Comparison of ENCODE assay signal across 1 cellular context in the genomic region with DNA sequence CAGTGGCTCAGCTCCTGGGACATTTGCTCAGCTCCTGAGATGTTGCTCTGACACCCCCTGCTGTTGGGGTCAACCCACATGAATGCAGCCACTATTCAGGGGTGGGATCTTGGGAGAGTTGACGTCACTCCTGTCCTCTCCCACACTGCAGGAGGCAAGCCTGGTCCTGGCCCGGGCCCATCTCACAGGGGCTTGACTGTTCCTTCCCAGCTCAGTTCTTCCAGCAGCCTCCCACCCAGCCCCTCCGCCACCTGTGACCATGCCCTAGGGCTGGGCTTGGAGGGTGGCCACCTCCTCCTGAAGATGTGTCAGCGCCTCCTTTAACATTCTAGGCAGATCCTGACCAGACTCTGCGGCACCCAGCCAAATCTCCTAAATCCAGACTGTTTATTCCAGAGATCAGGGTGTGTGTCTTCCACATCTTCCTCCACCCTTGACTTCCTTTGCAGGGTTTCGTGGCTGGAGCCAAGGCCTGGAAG.
TF ChIP-seq lines count a peak whose summit lies in the region.

No MANE protein-coding gene starts in this region.

TF ChIP-seq in HEK293, 187 proteins besides CTCF, POLR2A, EP300 and RAD21 (continued from another document and continues in another):
- TF ChIP-seq KLF10 (tag by site-specific recombination; IDR thresholded peaks at IDR 0.05) (no peak), HOXA7 (CRISPR knock-in tag; IDR thresholded peaks at IDR 0.05; ENCODE audit: borderline replicate concordance) (no peak), ZNF112 (tag by site-specific recombination; IDR thresholded peaks at IDR 0.05) (no peak), ZSCAN16 (tag by site-specific recombination; IDR thresholded peaks at IDR 0.05) (no peak), PRDM1 (tag by site-specific recombination; IDR thresholded peaks at IDR 0.05) (no peak), ZNF623 (tag by site-specific recombination; IDR thresholded peaks at IDR 0.05) (no peak), GFI1B (tag by site-specific recombination; IDR thresholded peaks at IDR 0.05) (no peak), ZNF596 (tag by site-specific recombination; IDR thresholded peaks at IDR 0.05) (no peak), SALL2 (tag by site-specific recombination; IDR thresholded peaks at IDR 0.05; ENCODE audit: borderline replicate concordance) (no peak), ZNF624 (tag by site-specific recombination; IDR thresholded peaks at IDR 0.05) (no peak), ZNF23 (tag by site-specific recombination; IDR thresholded peaks at IDR 0.05; ENCODE audit: borderline replicate concordance) (no peak), ZNF555 (tag by site-specific recombination; conservative IDR thresholded peaks at IDR 0.05) (no peak), ZNF341 (tag by site-specific recombination; IDR thresholded peaks at IDR 0.05; ENCODE audit: low read depth) (peak; percentile 27; the same call in 1 of the 2 replicates), RBAK (tag by site-specific recombination; IDR thresholded peaks at IDR 0.05) (no peak), ZNF510 (tag by site-specific recombination; IDR thresholded peaks at IDR 0.05; ENCODE audit: insufficient replicate concordance) (no peak), KLF7 (tag by site-specific recombination; IDR thresholded peaks at IDR 0.05; ENCODE audit: borderline replicate concordance) (no peak), GLI2 (tag by site-specific recombination; IDR thresholded peaks at IDR 0.05; ENCODE audit: borderline replicate concordance, low read depth) (no peak), ZBTB20 (tag by site-specific recombination; IDR thresholded peaks at IDR 0.05) (no peak), REPIN1 (tag by site-specific recombination; IDR thresholded peaks at IDR 0.05; ENCODE audit: low read depth) (no peak), HOXC10 (CRISPR knock-in tag; IDR thresholded peaks at IDR 0.05) (no peak), ZNF768 (tag by site-specific recombination; IDR thresholded peaks at IDR 0.05) (no peak)
- TF ChIP-seq, protein P1, sequence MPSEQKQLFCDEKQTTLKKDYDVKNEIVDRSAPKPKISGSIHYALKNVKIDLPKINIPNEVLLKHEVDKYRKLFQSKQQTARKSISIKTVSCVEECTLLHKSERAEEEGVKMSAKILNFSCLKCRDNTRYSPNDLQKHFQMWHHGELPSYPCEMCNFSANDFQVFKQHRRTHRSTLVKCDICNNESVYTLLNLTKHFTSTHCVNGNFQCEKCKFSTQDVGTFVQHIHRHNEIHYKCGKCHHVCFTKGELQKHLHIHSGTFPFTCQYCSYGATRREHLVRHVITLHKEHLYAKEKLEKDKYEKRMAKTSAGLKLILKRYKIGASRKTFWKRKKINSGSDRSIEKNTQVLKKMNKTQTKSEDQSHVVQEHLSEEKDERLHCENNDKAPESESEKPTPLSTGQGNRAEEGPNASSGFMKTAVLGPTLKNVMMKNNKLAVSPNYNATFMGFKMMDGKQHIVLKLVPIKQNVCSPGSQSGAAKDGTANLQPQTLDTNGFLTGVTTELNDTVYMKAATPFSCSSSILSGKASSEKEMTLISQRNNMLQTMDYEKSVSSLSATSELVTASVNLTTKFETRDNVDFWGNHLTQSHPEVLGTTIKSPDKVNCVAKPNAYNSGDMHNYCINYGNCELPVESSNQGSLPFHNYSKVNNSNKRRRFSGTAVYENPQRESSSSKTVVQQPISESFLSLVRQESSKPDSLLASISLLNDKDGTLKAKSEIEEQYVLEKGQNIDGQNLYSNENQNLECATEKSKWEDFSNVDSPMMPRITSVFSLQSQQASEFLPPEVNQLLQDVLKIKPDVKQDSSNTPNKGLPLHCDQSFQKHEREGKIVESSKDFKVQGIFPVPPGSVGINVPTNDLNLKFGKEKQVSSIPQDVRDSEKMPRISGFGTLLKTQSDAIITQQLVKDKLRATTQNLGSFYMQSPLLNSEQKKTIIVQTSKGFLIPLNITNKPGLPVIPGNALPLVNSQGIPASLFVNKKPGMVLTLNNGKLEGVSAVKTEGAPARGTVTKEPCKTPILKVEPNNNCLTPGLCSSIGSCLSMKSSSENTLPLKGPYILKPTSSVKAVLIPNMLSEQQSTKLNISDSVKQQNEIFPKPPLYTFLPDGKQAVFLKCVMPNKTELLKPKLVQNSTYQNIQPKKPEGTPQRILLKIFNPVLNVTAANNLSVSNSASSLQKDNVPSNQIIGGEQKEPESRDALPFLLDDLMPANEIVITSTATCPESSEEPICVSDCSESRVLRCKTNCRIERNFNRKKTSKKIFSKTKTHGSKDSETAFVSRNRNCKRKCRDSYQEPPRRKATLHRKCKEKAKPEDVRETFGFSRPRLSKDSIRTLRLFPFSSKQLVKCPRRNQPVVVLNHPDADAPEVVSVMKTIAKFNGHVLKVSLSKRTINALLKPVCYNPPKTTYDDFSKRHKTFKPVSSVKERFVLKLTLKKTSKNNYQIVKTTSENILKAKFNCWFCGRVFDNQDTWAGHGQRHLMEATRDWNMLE (tag by site-specific recombination; conservative IDR thresholded peaks at IDR 0.05; ENCODE audit: low read depth) = no peak
- TF ChIP-seq, protein P2, sequence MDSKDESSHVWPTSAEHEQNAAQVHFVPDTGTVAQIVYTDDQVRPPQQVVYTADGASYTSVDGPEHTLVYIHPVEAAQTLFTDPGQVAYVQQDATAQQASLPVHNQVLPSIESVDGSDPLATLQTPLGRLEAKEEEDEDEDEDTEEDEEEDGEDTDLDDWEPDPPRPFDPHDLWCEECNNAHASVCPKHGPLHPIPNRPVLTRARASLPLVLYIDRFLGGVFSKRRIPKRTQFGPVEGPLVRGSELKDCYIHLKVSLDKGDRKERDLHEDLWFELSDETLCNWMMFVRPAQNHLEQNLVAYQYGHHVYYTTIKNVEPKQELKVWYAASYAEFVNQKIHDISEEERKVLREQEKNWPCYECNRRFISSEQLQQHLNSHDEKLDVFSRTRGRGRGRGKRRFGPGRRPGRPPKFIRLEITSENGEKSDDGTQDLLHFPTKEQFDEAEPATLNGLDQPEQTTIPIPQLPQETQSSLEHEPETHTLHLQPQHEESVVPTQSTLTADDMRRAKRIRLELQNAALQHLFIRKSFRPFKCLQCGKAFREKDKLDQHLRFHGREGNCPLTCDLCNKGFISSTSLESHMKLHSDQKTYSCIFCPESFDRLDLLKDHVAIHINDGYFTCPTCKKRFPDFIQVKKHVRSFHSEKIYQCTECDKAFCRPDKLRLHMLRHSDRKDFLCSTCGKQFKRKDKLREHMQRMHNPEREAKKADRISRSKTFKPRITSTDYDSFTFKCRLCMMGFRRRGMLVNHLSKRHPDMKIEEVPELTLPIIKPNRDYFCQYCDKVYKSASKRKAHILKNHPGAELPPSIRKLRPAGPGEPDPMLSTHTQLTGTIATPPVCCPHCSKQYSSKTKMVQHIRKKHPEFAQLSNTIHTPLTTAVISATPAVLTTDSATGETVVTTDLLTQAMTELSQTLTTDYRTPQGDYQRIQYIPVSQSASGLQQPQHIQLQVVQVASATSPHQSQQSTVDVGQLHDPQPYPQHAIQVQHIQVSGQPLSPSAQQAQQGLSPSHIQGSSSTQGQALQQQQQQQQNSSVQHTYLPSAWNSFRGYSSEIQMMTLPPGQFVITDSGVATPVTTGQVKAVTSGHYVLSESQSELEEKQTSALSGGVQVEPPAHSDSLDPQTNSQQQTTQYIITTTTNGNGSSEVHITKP (tag by site-specific recombination; IDR thresholded peaks at IDR 0.05) = peak; percentile 50
- TF ChIP-seq, protein P3, sequence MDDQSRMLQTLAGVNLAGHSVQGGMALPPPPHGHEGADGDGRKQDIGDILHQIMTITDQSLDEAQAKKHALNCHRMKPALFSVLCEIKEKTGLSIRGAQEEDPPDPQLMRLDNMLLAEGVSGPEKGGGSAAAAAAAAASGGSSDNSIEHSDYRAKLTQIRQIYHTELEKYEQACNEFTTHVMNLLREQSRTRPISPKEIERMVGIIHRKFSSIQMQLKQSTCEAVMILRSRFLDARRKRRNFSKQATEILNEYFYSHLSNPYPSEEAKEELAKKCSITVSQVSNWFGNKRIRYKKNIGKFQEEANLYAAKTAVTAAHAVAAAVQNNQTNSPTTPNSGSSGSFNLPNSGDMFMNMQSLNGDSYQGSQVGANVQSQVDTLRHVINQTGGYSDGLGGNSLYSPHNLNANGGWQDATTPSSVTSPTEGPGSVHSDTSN (CRISPR knock-in tag; IDR thresholded peaks at IDR 0.05) = no peak
- TF ChIP-seq, protein P4, sequence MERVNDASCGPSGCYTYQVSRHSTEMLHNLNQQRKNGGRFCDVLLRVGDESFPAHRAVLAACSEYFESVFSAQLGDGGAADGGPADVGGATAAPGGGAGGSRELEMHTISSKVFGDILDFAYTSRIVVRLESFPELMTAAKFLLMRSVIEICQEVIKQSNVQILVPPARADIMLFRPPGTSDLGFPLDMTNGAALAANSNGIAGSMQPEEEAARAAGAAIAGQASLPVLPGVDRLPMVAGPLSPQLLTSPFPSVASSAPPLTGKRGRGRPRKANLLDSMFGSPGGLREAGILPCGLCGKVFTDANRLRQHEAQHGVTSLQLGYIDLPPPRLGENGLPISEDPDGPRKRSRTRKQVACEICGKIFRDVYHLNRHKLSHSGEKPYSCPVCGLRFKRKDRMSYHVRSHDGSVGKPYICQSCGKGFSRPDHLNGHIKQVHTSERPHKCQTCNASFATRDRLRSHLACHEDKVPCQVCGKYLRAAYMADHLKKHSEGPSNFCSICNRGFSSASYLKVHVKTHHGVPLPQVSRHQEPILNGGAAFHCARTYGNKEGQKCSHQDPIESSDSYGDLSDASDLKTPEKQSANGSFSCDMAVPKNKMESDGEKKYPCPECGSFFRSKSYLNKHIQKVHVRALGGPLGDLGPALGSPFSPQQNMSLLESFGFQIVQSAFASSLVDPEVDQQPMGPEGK (tag by site-specific recombination; IDR thresholded peaks at IDR 0.05) = no peak; the same call in 1 of the 2 replicates
- TF ChIP-seq, protein P5, sequence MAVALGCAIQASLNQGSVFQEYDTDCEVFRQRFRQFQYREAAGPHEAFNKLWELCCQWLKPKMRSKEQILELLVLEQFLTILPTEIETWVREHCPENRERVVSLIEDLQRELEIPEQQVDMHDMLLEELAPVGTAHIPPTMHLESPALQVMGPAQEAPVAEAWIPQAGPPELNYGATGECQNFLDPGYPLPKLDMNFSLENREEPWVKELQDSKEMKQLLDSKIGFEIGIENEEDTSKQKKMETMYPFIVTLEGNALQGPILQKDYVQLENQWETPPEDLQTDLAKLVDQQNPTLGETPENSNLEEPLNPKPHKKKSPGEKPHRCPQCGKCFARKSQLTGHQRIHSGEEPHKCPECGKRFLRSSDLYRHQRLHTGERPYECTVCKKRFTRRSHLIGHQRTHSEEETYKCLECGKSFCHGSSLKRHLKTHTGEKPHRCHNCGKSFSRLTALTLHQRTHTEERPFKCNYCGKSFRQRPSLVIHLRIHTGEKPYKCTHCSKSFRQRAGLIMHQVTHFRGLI (tag by site-specific recombination; IDR thresholded peaks at IDR 0.05) = no peak
- TF ChIP-seq, protein P6, sequence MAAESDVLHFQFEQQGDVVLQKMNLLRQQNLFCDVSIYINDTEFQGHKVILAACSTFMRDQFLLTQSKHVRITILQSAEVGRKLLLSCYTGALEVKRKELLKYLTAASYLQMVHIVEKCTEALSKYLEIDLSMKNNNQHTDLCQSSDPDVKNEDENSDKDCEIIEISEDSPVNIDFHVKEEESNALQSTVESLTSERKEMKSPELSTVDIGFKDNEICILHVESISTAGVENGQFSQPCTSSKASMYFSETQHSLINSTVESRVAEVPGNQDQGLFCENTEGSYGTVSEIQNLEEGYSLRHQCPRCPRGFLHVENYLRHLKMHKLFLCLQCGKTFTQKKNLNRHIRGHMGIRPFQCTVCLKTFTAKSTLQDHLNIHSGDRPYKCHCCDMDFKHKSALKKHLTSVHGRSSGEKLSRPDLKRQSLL (tag by site-specific recombination; IDR thresholded peaks at IDR 0.05) = no peak
- TF ChIP-seq, protein P7, sequence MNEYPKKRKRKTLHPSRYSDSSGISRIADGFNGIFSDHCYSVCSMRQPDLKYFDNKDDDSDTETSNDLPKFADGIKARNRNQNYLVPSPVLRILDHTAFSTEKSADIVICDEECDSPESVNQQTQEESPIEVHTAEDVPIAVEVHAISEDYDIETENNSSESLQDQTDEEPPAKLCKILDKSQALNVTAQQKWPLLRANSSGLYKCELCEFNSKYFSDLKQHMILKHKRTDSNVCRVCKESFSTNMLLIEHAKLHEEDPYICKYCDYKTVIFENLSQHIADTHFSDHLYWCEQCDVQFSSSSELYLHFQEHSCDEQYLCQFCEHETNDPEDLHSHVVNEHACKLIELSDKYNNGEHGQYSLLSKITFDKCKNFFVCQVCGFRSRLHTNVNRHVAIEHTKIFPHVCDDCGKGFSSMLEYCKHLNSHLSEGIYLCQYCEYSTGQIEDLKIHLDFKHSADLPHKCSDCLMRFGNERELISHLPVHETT (tag by site-specific recombination; IDR thresholded peaks at IDR 0.05) = no peak
- TF ChIP-seq, protein P8, sequence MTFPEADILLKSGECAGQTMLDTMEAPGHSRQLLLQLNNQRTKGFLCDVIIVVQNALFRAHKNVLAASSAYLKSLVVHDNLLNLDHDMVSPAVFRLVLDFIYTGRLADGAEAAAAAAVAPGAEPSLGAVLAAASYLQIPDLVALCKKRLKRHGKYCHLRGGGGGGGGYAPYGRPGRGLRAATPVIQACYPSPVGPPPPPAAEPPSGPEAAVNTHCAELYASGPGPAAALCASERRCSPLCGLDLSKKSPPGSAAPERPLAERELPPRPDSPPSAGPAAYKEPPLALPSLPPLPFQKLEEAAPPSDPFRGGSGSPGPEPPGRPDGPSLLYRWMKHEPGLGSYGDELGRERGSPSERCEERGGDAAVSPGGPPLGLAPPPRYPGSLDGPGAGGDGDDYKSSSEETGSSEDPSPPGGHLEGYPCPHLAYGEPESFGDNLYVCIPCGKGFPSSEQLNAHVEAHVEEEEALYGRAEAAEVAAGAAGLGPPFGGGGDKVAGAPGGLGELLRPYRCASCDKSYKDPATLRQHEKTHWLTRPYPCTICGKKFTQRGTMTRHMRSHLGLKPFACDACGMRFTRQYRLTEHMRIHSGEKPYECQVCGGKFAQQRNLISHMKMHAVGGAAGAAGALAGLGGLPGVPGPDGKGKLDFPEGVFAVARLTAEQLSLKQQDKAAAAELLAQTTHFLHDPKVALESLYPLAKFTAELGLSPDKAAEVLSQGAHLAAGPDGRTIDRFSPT (tag by site-specific recombination; IDR thresholded peaks at IDR 0.05) = peak; percentile 62; the same call in 1 of the 2 replicates
- TF ChIP-seq, protein P9, sequence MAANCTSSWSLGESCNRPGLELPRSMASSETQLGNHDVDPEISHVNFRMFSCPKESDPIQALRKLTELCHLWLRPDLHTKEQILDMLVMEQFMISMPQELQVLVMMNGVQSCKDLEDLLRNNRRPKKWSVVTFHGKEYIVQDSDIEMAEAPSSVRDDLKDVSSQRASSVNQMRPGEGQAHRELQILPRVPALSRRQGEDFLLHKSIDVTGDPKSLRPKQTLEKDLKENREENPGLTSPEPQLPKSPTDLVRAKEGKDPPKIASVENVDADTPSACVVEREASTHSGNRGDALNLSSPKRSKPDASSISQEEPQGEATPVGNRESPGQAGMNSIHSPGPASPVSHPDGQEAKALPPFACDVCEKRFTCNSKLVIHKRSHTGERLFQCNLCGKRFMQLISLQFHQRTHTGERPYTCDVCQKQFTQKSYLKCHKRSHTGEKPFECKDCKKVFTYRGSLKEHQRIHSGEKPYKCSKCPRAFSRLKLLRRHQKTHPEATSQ (tag by site-specific recombination; IDR thresholded peaks at IDR 0.05) = no peak
- TF ChIP-seq, protein P10, sequence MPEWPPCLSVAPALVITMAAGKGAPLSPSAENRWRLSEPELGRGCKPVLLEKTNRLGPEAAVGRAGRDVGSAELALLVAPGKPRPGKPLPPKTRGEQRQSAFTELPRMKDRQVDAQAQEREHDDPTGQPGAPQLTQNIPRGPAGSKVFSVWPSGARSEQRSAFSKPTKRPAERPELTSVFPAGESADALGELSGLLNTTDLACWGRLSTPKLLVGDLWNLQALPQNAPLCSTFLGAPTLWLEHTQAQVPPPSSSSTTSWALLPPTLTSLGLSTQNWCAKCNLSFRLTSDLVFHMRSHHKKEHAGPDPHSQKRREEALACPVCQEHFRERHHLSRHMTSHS (tag by site-specific recombination; IDR thresholded peaks at IDR 0.05) = no peak
